In genomic region chr3:47588587-47588986, GRCh38 we compare ENCODE assay signal across 15 cellular contexts. TPM values are rescaled to one million over a fixed set of nuclear protein-coding genes. Genes with fewer than 3 reads are reported as not detected.
A peak's percentile ranks its signal among the peaks of the same experiment; 100 is the strongest.
DNase-seq lines count a peak whose midpoint lies in the region; ATAC-seq, FAIRE-seq and TF ChIP-seq lines count a peak whose summit lies in the region.
"Had no signal": no experiment of that assay in that cellular context is flagged by ENCODE, and none has a peak within 500 bp of the region (broad histone marks: within the 10 kb centered on the region; RNA-seq: fewer than 3 reads in every experiment).

No MANE protein-coding gene starts in this region.

- no peaks in the 10 kb centered on the region for H3K9me2 ChIP-seq in HCT116 (ENCODE audit: insufficient read depth)

- no peak for ATAC-seq in activated T-cell treated with anti-CD3 and anti-CD28 coated beads, Interleukin-2, amount 50 U/mL, for 4 hours
- ATAC-seq in HCT116 = peak; percentile 74
- no peak for ATAC-seq in left lung
- ATAC-seq: GM12878 had no signal

- H3K27me3 Mint-ChIP-seq in activated T-cell treated with anti-CD3 and anti-CD28 coated beads, Interleukin-2, amount 50 U/mL, for 24 hours = no peaks in the 10 kb centered on the region
- H3K27me3 Mint-ChIP-seq in activated T-cell treated with anti-CD3 and anti-CD28 coated beads, Interleukin-2, amount 50 U/mL, for 4 hours (ENCODE audit: low read depth) = no peaks in the 10 kb centered on the region
- no peaks in the 10 kb centered on the region for H3K27me3 Mint-ChIP-seq in endothelial cell (ENCODE audit: unreplicated experiment)
- H3K27me3 Mint-ChIP-seq: CD4-positive, alpha-beta memory T cell had no signal

- H4K20me1 ChIP-seq in HCT116 (ENCODE audit: insufficient read depth) = no peaks in the 10 kb centered on the region

- H3K27me3 ChIP-seq in HCT116 (ENCODE audit: insufficient read depth, low read length) (no peaks in the 10 kb centered on the region), left lung (no peaks in the 10 kb centered on the region)
- H3K27me3 ChIP-seq: BE2C had no signal

- H3K9ac ChIP-seq in HCT116 (ENCODE audit: low read length) = no peak overlapping the region
- H3K9ac ChIP-seq in kidney (ENCODE audit: low read length in 2 of 2) = no peak overlapping the region

- H3K4me1 ChIP-seq in HCT116 (ENCODE audit: control insufficient read depth in 1 of 2, insufficient read depth in 2 of 2, low read length in 2 of 2) (no peaks in the 10 kb centered on the region), left lung (no peaks in the 10 kb centered on the region), kidney (ENCODE audit: control insufficient read depth in 1 of 2, insufficient read depth in 1 of 2, low read depth in 1 of 2, low read length in 2 of 2) (no peaks in the 10 kb centered on the region)
- H3K4me1 ChIP-seq: BE2C had no signal

- RAD21 ChIA-PET in HCT116 (lab: Charles Lee; ENCODE audit: low non-redundant PET in 1 of 2, low total read pairs in 2 of 2, uncharacterized antibody in 2 of 2, unreplicated experiment in 2 of 2) = no interaction called here

- H3K4me1 Mint-ChIP-seq in activated T-cell treated with anti-CD3 and anti-CD28 coated beads, Interleukin-2, amount 50 U/mL, for 24 hours (ENCODE audit: low read depth) = no peaks in the 10 kb centered on the region
- no peaks in the 10 kb centered on the region for H3K4me1 Mint-ChIP-seq in activated T-cell treated with anti-CD3 and anti-CD28 coated beads, Interleukin-2, amount 50 U/mL, for 4 hours (ENCODE audit: low read depth)
- peaks cover 32% of the 10 kb centered on the region for H3K4me1 Mint-ChIP-seq in endothelial cell (ENCODE audit: unreplicated experiment)
- H3K4me1 Mint-ChIP-seq: CD4-positive, alpha-beta memory T cell had no signal

- H3K9me3 Mint-ChIP-seq in activated T-cell treated with anti-CD3 and anti-CD28 coated beads, Interleukin-2, amount 50 U/mL, for 24 hours = no peaks in the 10 kb centered on the region
- H3K9me3 Mint-ChIP-seq in activated T-cell treated with anti-CD3 and anti-CD28 coated beads, Interleukin-2, amount 50 U/mL, for 4 hours = no peaks in the 10 kb centered on the region
- no peaks in the 10 kb centered on the region for H3K9me3 Mint-ChIP-seq in endothelial cell (ENCODE audit: unreplicated experiment)
- H3K9me3 Mint-ChIP-seq: CD4-positive, alpha-beta memory T cell had no signal

- H3K9me3 ChIP-seq in HCT116 (ENCODE audit: control insufficient read depth in 1 of 2, insufficient read depth in 1 of 2, low read depth in 1 of 2, low read length in 2 of 2) = no peaks in the 10 kb centered on the region
- H3K9me3 ChIP-seq in left lung = no peaks in the 10 kb centered on the region
- no peaks in the 10 kb centered on the region for H3K9me3 ChIP-seq in kidney (ENCODE audit: control insufficient read depth in 1 of 2, low read length in 2 of 2)
- H3K9me3 ChIP-seq: BE2C had no signal

- intact Hi-C loops in HCT116 (cut with micrococcal nuclease) (no loop called here), left lung (cut with DNase I) (no loop called here), kidney (cut with DNase I) (no loop called here)

- no peaks in the 10 kb centered on the region for H3K79me2 ChIP-seq in HCT116 (ENCODE audit: insufficient read depth, low read length)

- no peak for DNase-seq in activated T-cell treated with anti-CD3 and anti-CD28 coated beads, Interleukin-2, amount 50 U/mL, for 24 hours
- DNase-seq in activated T-cell treated with anti-CD3 and anti-CD28 coated beads, Interleukin-2, amount 50 U/mL, for 4 hours = no peak
- DNase-seq in HCT116 (ENCODE audit: low read depth, low spot score) (no peak), endothelial cell (ENCODE audit: low spot score) (no peak), left lung (no peak), frontal cortex (ENCODE audit: low spot score in 2 of 2) (no peak), kidney (no peak)
- DNase-seq: 8988T; BE2C; CD4-positive, alpha-beta memory T cell; DMS79 had no signal

- H3K36me3 ChIP-seq in HCT116 (ENCODE audit: control insufficient read depth in 1 of 2, insufficient read depth in 2 of 2, low read length in 2 of 2) (peaks cover 31% of the 10 kb centered on the region in 2 experiments; a peak in 3 of 4 replicates), left lung (peaks cover 0 to 73% of the 10 kb centered on the region in 2 donors), kidney (ENCODE audit: control insufficient read depth in 1 of 2, insufficient read depth in 2 of 2, low read length in 2 of 2) (peaks cover 32 to 39% of the 10 kb centered on the region in 2 donors)

- FAIRE-seq in frontal cortex (lab: Jason Lieb, UNC) (no peak), kidney (lab: Jason Lieb, UNC) (no peak)
- FAIRE-seq: GM12878, GM18507, H54 had no signal

- TF ChIP-seq POLR2A in HCT116 (IDR thresholded peaks at IDR 0.05; ENCODE audit: borderline replicate concordance, extremely low read depth, insufficient read depth, insufficient read length) = no peak

- peak overlapping the region; percentile 0 for H3K27ac Mint-ChIP-seq in activated T-cell treated with anti-CD3 and anti-CD28 coated beads, Interleukin-2, amount 50 U/mL, for 24 hours
- H3K27ac Mint-ChIP-seq in endothelial cell (ENCODE audit: unreplicated experiment) = no peak overlapping the region

- H3K4me3 ChIP-seq in HCT116 (replicated peaks in 1 of 2; ENCODE audit: low read depth in 1 of 2, low read length in 2 of 2) (no peak overlapping the region), left lung (no peak overlapping the region), kidney (ENCODE audit: low read length in 2 of 2) (no peak overlapping the region)
- H3K4me3 ChIP-seq: GM12878 had no signal

- no peak overlapping the region for H3K4me2 ChIP-seq in HCT116 (ENCODE audit: low read length)

- no TSS peak for BruUV-seq in HCT116 (replicated peaks; lab: Mats Ljungman, UMichigan)

- no peak overlapping the region for H2AFZ ChIP-seq in HCT116 (ENCODE audit: low read depth, low read length, poor library complexity, severe bottlenecking)

- no peak overlapping the region for H3K4me3 Mint-ChIP-seq in activated T-cell treated with anti-CD3 and anti-CD28 coated beads, Interleukin-2, amount 50 U/mL, for 24 hours
- H3K4me3 Mint-ChIP-seq in activated T-cell treated with anti-CD3 and anti-CD28 coated beads, Interleukin-2, amount 50 U/mL, for 4 hours = no peak overlapping the region
- no peak overlapping the region for H3K4me3 Mint-ChIP-seq in endothelial cell (ENCODE audit: unreplicated experiment)
- H3K4me3 Mint-ChIP-seq: CD4-positive, alpha-beta memory T cell had no signal

- TF ChIP-seq CTCF in HCT116 (IDR thresholded peaks at IDR 0.05 in 2 of 3, conservative IDR thresholded peaks at IDR 0.05 in 1 of 3; ENCODE audit: borderline replicate concordance in 1 of 3, insufficient read depth in 1 of 3, low read depth in 2 of 3, low read length in 2 of 3) = 0 out of 6 replicates have a peak, but pooled peaks of 1 of the 3 experiments have one; percentile 5
- peak; percentile 33 for TF ChIP-seq CTCF in endothelial cell (IDR thresholded peaks at IDR 0.05; ENCODE audit: unreplicated experiment)
- TF ChIP-seq CTCF in left lung (IDR thresholded peaks at IDR 0.05) = no peak
- no peak for TF ChIP-seq CTCF in kidney (IDR thresholded peaks at IDR 0.05; ENCODE audit: borderline replicate concordance, extremely low read depth, insufficient read depth)

- POLR2A ChIA-PET in HCT116 (lab: Charles Lee) = no interaction called here

- CTCF ChIA-PET in HCT116 (lab: Charles Lee) = no interaction called here

- H3K27ac ChIP-seq in HCT116 (ENCODE audit: low read depth, low read length) (no peak overlapping the region), left lung (no peak overlapping the region), kidney (ENCODE audit: low read depth in 2 of 2, low read length in 2 of 2) (no peak overlapping the region)
- H3K27ac ChIP-seq: C4-2B had no signal

- peaks cover 83% of the 10 kb centered on the region for H3K36me3 Mint-ChIP-seq in activated T-cell treated with anti-CD3 and anti-CD28 coated beads, Interleukin-2, amount 50 U/mL, for 24 hours (ENCODE audit: low read depth)
- H3K36me3 Mint-ChIP-seq in activated T-cell treated with anti-CD3 and anti-CD28 coated beads, Interleukin-2, amount 50 U/mL, for 4 hours (ENCODE audit: insufficient read depth) = peaks cover 40% of the 10 kb centered on the region
- H3K36me3 Mint-ChIP-seq in endothelial cell (ENCODE audit: low read depth, unreplicated experiment) = peaks cover 50% of the 10 kb centered on the region

- no peak for TF ChIP-seq RAD21 in HCT116 (IDR thresholded peaks at IDR 0.05; ENCODE audit: low read depth)

TF ChIP-seq in HCT116, 20 proteins besides CTCF, POLR2A, EP300 and RAD21 (continues in another document):
- no peak for TF ChIP-seq EZH2 (IDR thresholded peaks at IDR 0.05)
- TF ChIP-seq TCF7L2 (IDR thresholded peaks at IDR 0.05; ENCODE audit: borderline replicate concordance, extremely low read depth, insufficient read depth, insufficient read length) = no peak
- no peak for TF ChIP-seq YY1 (IDR thresholded peaks at IDR 0.05; ENCODE audit: extremely low read depth, insufficient replicate concordance, low read depth, low read length)
- no peak for TF ChIP-seq JUND (IDR thresholded peaks at IDR 0.05)
- TF ChIP-seq EGR1 (IDR thresholded peaks at IDR 0.05; ENCODE audit: low read depth) = no peak

RNA-seq across cellular contexts. Expression of gene CSPG5, which starts 9.9 kb away (rescaled TPM):
- 1 to 10 TPM in 1 of 3 donors, under 1 TPM in 2; 0.54 to 1.3 (median 0.91) TPM for total RNA-seq in activated T-cell treated with anti-CD3 and anti-CD28 coated beads, Interleukin-2, amount 50 U/mL, for 4 hours
- 3.8 TPM for total RNA-seq in HCT116 (2021; ENCODE audit: unreplicated experiment)
- polyA plus RNA-seq in HCT116 (2012) = 4.1 and 4.2 TPM in 2 replicates
- 0.23 TPM for total RNA-seq in endothelial cell (ENCODE audit: unreplicated experiment)
- 10 to 100 TPM in 1 of 2 donors, 1 to 10 TPM in 1; 3.8 to 19.2 TPM for total RNA-seq in left lung
- 115 TPM for total RNA-seq in frontal cortex
- 0.16 TPM for total RNA-seq in kidney
- 0.67 TPM for polyA plus RNA-seq in kidney (ENCODE audit: insufficient read depth, low read depth, low replicate concordance)
- polyA plus RNA-seq: CD4-positive, alpha-beta memory T cell; GM12878 had no signal
